8 cellular contexts compared by ENCODE assay signal in the genomic region with DNA sequence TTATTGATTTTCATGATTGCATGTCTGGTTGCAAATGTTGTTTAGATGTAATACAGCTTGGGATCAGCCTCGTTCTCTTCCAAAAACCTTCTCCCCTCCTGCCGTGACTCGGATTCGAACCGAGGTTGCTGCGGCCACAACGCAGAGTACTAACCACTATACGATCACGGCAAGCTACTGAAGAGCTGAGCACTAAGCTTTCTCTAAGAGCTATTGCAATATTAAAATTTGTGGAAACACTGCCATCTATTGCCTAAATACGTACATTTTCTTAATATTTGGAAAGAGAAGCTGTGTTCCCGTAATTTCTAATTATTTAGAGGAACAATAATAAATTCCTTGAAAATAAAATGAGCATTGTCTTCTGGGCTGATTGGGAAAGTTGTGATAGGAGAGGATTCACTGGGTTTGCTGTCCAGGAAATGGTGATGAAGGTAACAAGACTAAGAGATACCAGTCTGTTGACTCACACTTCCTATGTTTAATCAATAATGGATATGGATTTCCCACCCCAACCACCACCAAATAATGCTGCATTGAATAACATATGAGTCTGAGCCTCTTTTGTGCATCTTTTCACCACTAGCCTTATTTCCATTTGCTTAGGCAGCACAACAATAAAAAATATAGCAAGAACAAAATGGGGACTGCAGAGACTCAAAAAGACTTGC.
A peak's percentile ranks its signal among the peaks of the same experiment; 100 is the strongest.
DNase-seq lines count a peak whose midpoint lies in the region; ATAC-seq and TF ChIP-seq lines count a peak whose summit lies in the region.

No MANE protein-coding gene starts in this region.

- no peaks in the 10 kb centered on the region for H3F3A ChIP-seq in DOHH2 (ENCODE audit: control insufficient read depth, insufficient read depth)

- no peak overlapping the region for H3K4me3 ChIP-seq in DOHH2 (ENCODE audit: low read length)
- no peak overlapping the region for H3K4me3 ChIP-seq in ascending aorta

- no peaks in the 10 kb centered on the region for H4K20me1 ChIP-seq in DOHH2 (ENCODE audit: control insufficient read depth, insufficient read depth, low read depth, low read length)

- TF ChIP-seq CTCF in DOHH2 (IDR thresholded peaks at IDR 0.05; ENCODE audit: low read depth, low read length, poor library complexity, severe bottlenecking) (peak; percentile 36), ascending aorta (IDR thresholded peaks at IDR 0.05) (peak in 2 of 3 experiments; percentile 20 to 47)

- DNase-seq in NCI-H1092 (lab: John Stamatoyannopoulos, UW): peak; percentile 23
- no peak for DNase-seq in ascending aorta (ENCODE audit: low spot score in 2 of 2)
- peak; percentile 66 for DNase-seq in iris pigment epithelial cell (ENCODE audit: low read depth)
- DNase-seq in GM19238 (ENCODE audit: insufficient read length, low spot score): no peak
- DNase-seq in stimulated activated CD4-positive, alpha-beta T cell treated with anti-CD3 and anti-CD28 coated beads, Interleukin-15, amount 100 ng/mL, for 24 hours: no peak

- no peak for ATAC-seq in GM21576 (IDR thresholded peaks at IDR 0.05; ENCODE audit: unreplicated experiment)
- no peak for ATAC-seq in GM18873 (IDR thresholded peaks at IDR 0.05; ENCODE audit: low FRiP score, unreplicated experiment)

- H3K36me3 ChIP-seq in DOHH2 (ENCODE audit: control insufficient read depth, low read length): no peaks in the 10 kb centered on the region
- H3K36me3 ChIP-seq in ascending aorta: no peaks in the 10 kb centered on the region

- no peak overlapping the region for H3K4me2 ChIP-seq in DOHH2 (ENCODE audit: low read length)

- H3K79me2 ChIP-seq in DOHH2 (ENCODE audit: control insufficient read depth, low read length): no peaks in the 10 kb centered on the region

- intact Hi-C loops in ascending aorta (cut with DNase I): loop anchor here (5.0 to 10.0 kb wide), 3 partner anchors 1082 to 1719 kb away; no protein-coding TSS in a partner anchor

- no peak overlapping the region for H3K27ac ChIP-seq in DOHH2 (ENCODE audit: low read depth, low read length)
- H3K27ac ChIP-seq in ascending aorta: peak overlapping the region in 1 of 2 donors; percentile 30

- no peaks in the 10 kb centered on the region for H3K4me1 ChIP-seq in DOHH2 (ENCODE audit: control insufficient read depth, low read length)
- H3K4me1 ChIP-seq in ascending aorta: peaks cover 3 to 5% of the 10 kb centered on the region in 2 donors

- H3K9me2 ChIP-seq in DOHH2 (replicated peaks; ENCODE audit: control insufficient read depth, low read length): no peaks in the 10 kb centered on the region

- no peaks in the 10 kb centered on the region for H3K27me3 ChIP-seq in DOHH2 (ENCODE audit: control insufficient read depth, low read length)
- no peaks in the 10 kb centered on the region for H3K27me3 ChIP-seq in ascending aorta

- H3K9me3 ChIP-seq in DOHH2 (ENCODE audit: control insufficient read depth, insufficient read depth, low read length) (no peaks in the 10 kb centered on the region), ascending aorta (no peaks in the 10 kb centered on the region)

Comparison
In these comparisons a context has a peak if more than half of its experiments do, and no peak if none do; other contexts are left out.
1. DNase-seq: peak in NCI-H1092 (single experiment) and iris pigment epithelial cell (single experiment); none in ascending aorta (0 of 2), GM19238 (single experiment) and stimulated activated CD4-positive, alpha-beta T cell treated with anti-CD3 and anti-CD28 coated beads, Interleukin-15, amount 100 ng/mL, for 24 hours (single experiment).